Comparison of ENCODE assay signal across 8 cellular contexts in the genomic region with DNA sequence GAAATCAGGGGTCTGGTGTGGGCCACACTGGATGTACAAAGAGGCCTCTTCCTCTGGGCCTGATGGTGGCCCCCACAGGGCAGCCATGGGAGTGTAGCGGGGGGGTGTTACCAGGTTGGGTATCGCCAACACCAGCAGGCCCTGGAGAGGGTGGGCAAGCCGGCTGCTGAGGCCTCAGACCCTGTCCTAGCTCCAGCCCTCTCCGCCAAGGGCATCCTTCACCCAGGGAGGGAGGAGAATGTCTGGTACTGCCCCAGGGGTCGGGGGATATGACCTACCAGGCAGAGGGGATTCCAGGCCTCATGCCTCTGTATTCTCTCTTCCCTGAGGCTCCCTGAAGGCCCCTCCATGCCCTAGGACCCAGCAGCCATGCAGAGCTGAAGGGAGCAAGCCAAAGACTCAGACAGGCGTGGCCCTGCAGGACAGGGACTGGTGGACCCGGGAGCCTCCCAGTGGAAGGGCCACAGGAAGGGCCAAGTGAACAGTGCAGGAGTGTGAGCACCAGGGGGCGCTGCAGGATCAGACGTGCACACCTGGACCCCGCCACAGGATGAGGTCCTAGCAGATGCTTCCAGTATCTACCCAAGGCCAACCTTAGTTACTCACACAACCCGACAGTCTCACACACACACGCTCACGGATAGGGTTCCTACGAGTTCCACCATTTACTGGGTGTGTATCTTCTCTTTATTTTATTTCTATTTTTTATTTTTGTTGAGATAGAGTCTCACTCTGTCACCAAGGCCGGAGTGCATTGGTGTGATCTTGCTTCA. TPM values are rescaled to one million over a fixed set of nuclear protein-coding genes. Genes with fewer than 3 reads are reported as not detected.
DNase-seq lines count a peak whose midpoint lies in the region; ATAC-seq and TF ChIP-seq lines count a peak whose summit lies in the region.

No MANE protein-coding gene starts in this region.

- DNase-seq in DMS 273 (lab: John Stamatoyannopoulos, UW; ENCODE audit: unreplicated experiment) (peak; percentile 94), HAP-1 (ENCODE audit: low spot score in 2 of 2) (peak; percentile 78 to 95), NCI-H146 (lab: John Stamatoyannopoulos, UW) (peak; percentile 68), T-helper 1 cell (peak; percentile 77 to 89 (median 85)), heart right ventricle (peak; percentile 88 to 91), renal cortical epithelial cell (ENCODE audit: low read depth) (peak; percentile 57)
- DNase-seq in activated naive CD8-positive, alpha-beta T cell treated with anti-CD3 and anti-CD28 coated beads, Interleukin-2, amount 50 U/mL, for 24 hours: peak; percentile 94

- no peak overlapping the region for H3K4me3 Mint-ChIP-seq in activated naive CD8-positive, alpha-beta T cell treated with anti-CD3 and anti-CD28 coated beads, Interleukin-2, amount 50 U/mL, for 24 hours

- intact Hi-C loops in heart right ventricle (cut with DNase I): loop anchor here (1.0 to 10.0 kb wide), 8 partner anchors 130 to 208 kb away; partner anchors contain the start of genes MATCAP1 (in 5 of the 10), FBXL8 (in 2 of the 10), TRADD (in 2 of the 10) and B3GNT9 (in 1 of the 10)

- H3K4me3 ChIP-seq in HAP-1 (no peak overlapping the region), heart right ventricle (no peak overlapping the region)

- WGBS in heart right ventricle, 2 donors: 26 to 32% methylated on average over 15 of the region's 15 CpGs

- no peaks in the 10 kb centered on the region for H3K9me3 Mint-ChIP-seq in activated naive CD8-positive, alpha-beta T cell treated with anti-CD3 and anti-CD28 coated beads, Interleukin-2, amount 50 U/mL, for 24 hours

- peaks cover 35% of the 10 kb centered on the region for H3K4me1 Mint-ChIP-seq in activated naive CD8-positive, alpha-beta T cell treated with anti-CD3 and anti-CD28 coated beads, Interleukin-2, amount 50 U/mL, for 24 hours

- in situ Hi-C loops in HAP-1 (cut with MboI; ENCODE audit: low sequenced_read_pairs): loop anchor here (10.0 kb wide), 2 partner anchors 177 to 487 kb away; partner anchors contain the start of genes B3GNT9, FBXL8 and TRADD

- peaks cover 10% of the 10 kb centered on the region for H3K27me3 Mint-ChIP-seq in activated naive CD8-positive, alpha-beta T cell treated with anti-CD3 and anti-CD28 coated beads, Interleukin-2, amount 50 U/mL, for 24 hours

- no peak overlapping the region for H3K27ac ChIP-seq in heart right ventricle

- H3K36me3 ChIP-seq in HAP-1 (replicated peaks) (no peaks in the 10 kb centered on the region), heart right ventricle (no peaks in the 10 kb centered on the region)

- H3K9me3 ChIP-seq in HAP-1 (no peaks in the 10 kb centered on the region), heart right ventricle (no peaks in the 10 kb centered on the region)

- peaks cover 8% of the 10 kb centered on the region for H3K4me1 ChIP-seq in HAP-1
- peaks cover 0 to 7% (median 0%) of the 10 kb centered on the region in 9 donors for H3K4me1 ChIP-seq in heart right ventricle

- H3K36me3 Mint-ChIP-seq in activated naive CD8-positive, alpha-beta T cell treated with anti-CD3 and anti-CD28 coated beads, Interleukin-2, amount 50 U/mL, for 24 hours (ENCODE audit: low read depth): no peaks in the 10 kb centered on the region

- no peaks in the 10 kb centered on the region for H3K27me3 ChIP-seq in HAP-1 (ENCODE audit: low read depth)
- H3K27me3 ChIP-seq in heart right ventricle: no peaks in the 10 kb centered on the region

- ATAC-seq in activated naive CD8-positive, alpha-beta T cell treated with anti-CD3 and anti-CD28 coated beads, Interleukin-2, amount 50 U/mL, for 24 hours: peak; percentile 99
- ATAC-seq in heart right ventricle (peak; percentile 94 to 97 (median 96)), GM18873 (IDR thresholded peaks at IDR 0.05; ENCODE audit: low FRiP score, unreplicated experiment) (no peak)

- TF ChIP-seq CTCF in heart right ventricle (IDR thresholded peaks at IDR 0.05): peak; percentile 90 to 98 (median 96)

- peak overlapping the region; percentile 19 for H3K27ac Mint-ChIP-seq in activated naive CD8-positive, alpha-beta T cell treated with anti-CD3 and anti-CD28 coated beads, Interleukin-2, amount 50 U/mL, for 24 hours

RNA-seq across cellular contexts. Expression of gene CES4A, which starts 10.9 kb away (rescaled TPM):
- total RNA-seq in heart right ventricle (10 to 100 TPM in 1 of 10 donors, 1 to 10 TPM in 9; 3.8 to 10.4 (median 6.0) TPM), renal cortical epithelial cell (2.1 and 13.6 TPM in 2 replicates)
- 10 to 100 TPM; 12.3 to 20.6 TPM for polyA plus RNA-seq in heart right ventricle

RNA-seq across cellular contexts. Expression of gene CES3, which starts 16.5 kb away (rescaled TPM):
- total RNA-seq in heart right ventricle: 1 to 10 TPM in 6 of 10 donors, under 1 TPM in 4; 0.45 to 2.4 (median 1.1) TPM
- 1 to 10 TPM in 1 of 2 donors, under 1 TPM in 1; 0.07 to 2.8 TPM for polyA plus RNA-seq in heart right ventricle
- 0.69 and 1.3 TPM in 2 replicates for total RNA-seq in renal cortical epithelial cell

RNA-seq across cellular contexts. Expression of gene CES2, which starts 42.2 kb away (rescaled TPM):
- total RNA-seq in heart right ventricle (100 to 1,000 TPM in 3 of 10 donors, 10 to 100 TPM in 7; 56.1 to 194 (median 81.5) TPM), renal cortical epithelial cell (34.7 and 53.9 TPM in 2 replicates)
- polyA plus RNA-seq in heart right ventricle: 100 to 1,000 TPM in 1 of 2 donors, 10 to 100 TPM in 1; 25.1 to 145 TPM

RNA-seq across cellular contexts. Expression of gene CIAO2B, which starts 43.3 kb away (rescaled TPM):
- total RNA-seq in heart right ventricle (100 to 1,000 TPM; 103 to 196 (median 111) TPM), renal cortical epithelial cell (129 and 264 TPM in 2 replicates)
- polyA plus RNA-seq in heart right ventricle: 100 to 1,000 TPM; 189 to 743 TPM

RNA-seq across cellular contexts. Expression of gene CBFB, which starts 51.4 kb away (rescaled TPM):
- total RNA-seq in heart right ventricle (10 to 100 TPM; 22.2 to 36.4 (median 29.8) TPM), renal cortical epithelial cell (113 and 132 TPM in 2 replicates)
- 10 to 100 TPM; 17.6 to 22.9 TPM for polyA plus RNA-seq in heart right ventricle
